29 cellular contexts compared by ENCODE assay signal in genomic region chr1:173946380-173946921, GRCh38. TPM values are rescaled to one million over a fixed set of nuclear protein-coding genes. Genes with fewer than 3 reads are reported as not detected.
DNase-seq lines count a peak whose midpoint lies in the region; ATAC-seq and TF ChIP-seq lines count a peak whose summit lies in the region.
"Had no signal": no experiment of that assay in that cellular context is flagged by ENCODE, and none has a peak within 500 bp of the region (broad histone marks: within the 10 kb centered on the region; RNA-seq: fewer than 3 reads in every experiment).

No MANE protein-coding gene starts in this region.

- no peaks in the 10 kb centered on the region for H4K20me1 ChIP-seq in PC-3 (ENCODE audit: low read length)
- no peaks in the 10 kb centered on the region for H4K20me1 ChIP-seq in mammary epithelial cell (ENCODE audit: insufficient read depth, low read length)

- H3K4me3 Mint-ChIP-seq in activated CD4-positive, alpha-beta memory T cell treated with anti-CD3 and anti-CD28 coated beads for 36 hours, result no peak overlapping the region
- no peak overlapping the region for H3K4me3 Mint-ChIP-seq in activated CD4-positive, alpha-beta memory T cell treated with anti-CD3 and anti-CD28 coated beads, Interleukin-2, amount 10 ng/mL, durations not matched to agents 7 days and 5 days
- H3K4me3 Mint-ChIP-seq in activated T-helper 1 cell treated with anti-CD3 and anti-CD28 coated beads, Interleukin-12 subunit alpha, Interleukin-12 subunit beta, Interleukin-2, Interleukin-4 antibody, amounts not matched to agents 30 ng/mL and 10 ng/mL and 1 ng/mL, durations not matched to agents 14 hours and 24 hours and 36 hours, result no peak overlapping the region
- H3K4me3 Mint-ChIP-seq: activated B cell treated with CpG ODN at 0.5 μM for 24 hours; brain; CD4-positive, CD25-positive, alpha-beta regulatory T cell; neural progenitor cell had no signal

- no peaks in the 10 kb centered on the region for H3K9me2 ChIP-seq in PC-3 (replicated peaks; ENCODE audit: low read length)

- H3K9me3 ChIP-seq in PC-3 (ENCODE audit: low read length), result no peaks in the 10 kb centered on the region
- no peaks in the 10 kb centered on the region for H3K9me3 ChIP-seq in mammary epithelial cell (replicated peaks; ENCODE audit: insufficient read depth, low read length)
- H3K9me3 ChIP-seq: adrenal gland, heart left ventricle had no signal

- H3K36me3 ChIP-seq in PC-3 (ENCODE audit: low read depth, low read length) (peaks cover 17% of the 10 kb centered on the region), mammary epithelial cell (ENCODE audit: insufficient read depth, low read length) (peaks cover 32% of the 10 kb centered on the region)

- H3K27me3 ChIP-seq in PC-3 (ENCODE audit: low read length) (no peaks in the 10 kb centered on the region), mammary epithelial cell (ENCODE audit: insufficient read depth, low read length) (no peaks in the 10 kb centered on the region)
- H3K27me3 ChIP-seq: adrenal gland, heart left ventricle, neural progenitor cell had no signal

- H3K4me2 ChIP-seq in PC-3 (ENCODE audit: low read length) (no peak overlapping the region), mammary epithelial cell (ENCODE audit: insufficient read depth, low read depth, low read length) (no peak overlapping the region)
- H3K4me2 ChIP-seq: neural progenitor cell, PC-9 had no signal

- no peaks in the 10 kb centered on the region for H3K9me3 Mint-ChIP-seq in activated CD4-positive, alpha-beta memory T cell treated with anti-CD3 and anti-CD28 coated beads for 36 hours
- no peaks in the 10 kb centered on the region for H3K9me3 Mint-ChIP-seq in activated CD4-positive, alpha-beta memory T cell treated with anti-CD3 and anti-CD28 coated beads, Interleukin-2, amount 10 ng/mL, durations not matched to agents 7 days and 5 days
- no peaks in the 10 kb centered on the region for H3K9me3 Mint-ChIP-seq in activated T-helper 1 cell treated with anti-CD3 and anti-CD28 coated beads, Interleukin-12 subunit alpha, Interleukin-12 subunit beta, Interleukin-2, Interleukin-4 antibody, amounts not matched to agents 30 ng/mL and 10 ng/mL and 1 ng/mL, durations not matched to agents 14 hours and 24 hours and 36 hours
- H3K9me3 Mint-ChIP-seq: activated B cell treated with CpG ODN at 0.5 μM for 24 hours; brain; CD4-positive, CD25-positive, alpha-beta regulatory T cell; neural progenitor cell had no signal

- no peak overlapping the region for H3K4me3 ChIP-seq in PC-3 (ENCODE audit: low read length)
- no peak overlapping the region for H3K4me3 ChIP-seq in mammary epithelial cell (replicated peaks in 1 of 3; ENCODE audit: insufficient read depth in 1 of 3, low read depth in 2 of 3, low read length in 3 of 3)
- H3K4me3 ChIP-seq: adrenal gland, GM23248, heart left ventricle, neural progenitor cell, PC-9 had no signal

- H3K4me1 ChIP-seq in PC-3 (ENCODE audit: insufficient read depth, low read length) (no peaks in the 10 kb centered on the region), mammary epithelial cell (ENCODE audit: insufficient read depth, low read length) (peaks cover 7% of the 10 kb centered on the region)
- H3K4me1 ChIP-seq: adrenal gland, heart left ventricle, neural progenitor cell had no signal

- CTCF ChIA-PET in activated CD4-positive, alpha-beta memory T cell treated with anti-CD3 and anti-CD28 coated beads for 36 hours (lab: Charles Lee), result no interaction called here
- CTCF ChIA-PET in activated CD4-positive, alpha-beta memory T cell treated with anti-CD3 and anti-CD28 coated beads, Interleukin-2, amount 10 ng/mL, durations not matched to agents 7 days and 5 days (lab: Charles Lee), result no interaction called here
- CTCF ChIA-PET in PC-3 (lab: Charles Lee) (no interaction called here), mammary epithelial cell (lab: Charles Lee; ENCODE audit: low non-redundant PET) (interaction anchor here (0.6 kb wide), 2 partner anchors 11 to 271 kb away, joined by 3 to 6 read pairs; no protein-coding TSS in a partner anchor)

- no peaks in the 10 kb centered on the region for H3F3A ChIP-seq in PC-3 (ENCODE audit: low read length, unreplicated experiment)

- H3K27ac ChIP-seq in PC-3 (ENCODE audit: low read length) (no peak overlapping the region), mammary epithelial cell (ENCODE audit: insufficient read depth, low read depth, low read length) (peak overlapping the region; percentile 25)
- H3K27ac ChIP-seq: adrenal gland, GM23248, heart left ventricle, neural progenitor cell, PC-9 had no signal

- no peaks in the 10 kb centered on the region for H3K27me3 Mint-ChIP-seq in activated CD4-positive, alpha-beta memory T cell treated with anti-CD3 and anti-CD28 coated beads for 36 hours
- no peaks in the 10 kb centered on the region for H3K27me3 Mint-ChIP-seq in activated CD4-positive, alpha-beta memory T cell treated with anti-CD3 and anti-CD28 coated beads, Interleukin-2, amount 10 ng/mL, durations not matched to agents 7 days and 5 days
- H3K27me3 Mint-ChIP-seq in activated T-helper 1 cell treated with anti-CD3 and anti-CD28 coated beads, Interleukin-12 subunit alpha, Interleukin-12 subunit beta, Interleukin-2, Interleukin-4 antibody, amounts not matched to agents 30 ng/mL and 10 ng/mL and 1 ng/mL, durations not matched to agents 14 hours and 24 hours and 36 hours (ENCODE audit: insufficient read depth), result no peaks in the 10 kb centered on the region
- H3K27me3 Mint-ChIP-seq: activated B cell treated with CpG ODN at 0.5 μM for 24 hours; brain; CD4-positive, CD25-positive, alpha-beta regulatory T cell had no signal

- dilution Hi-C loops in mammary epithelial cell (cut with HindIII; ENCODE audit: low sequenced_read_pairs), result no loop called here

- BruUV-seq in PC-3 (replicated peaks; lab: Mats Ljungman, UMichigan), result no TSS peak
- no TSS peak for BruUV-seq in mammary epithelial cell (replicated peaks; lab: Mats Ljungman, UMichigan)

- intact Hi-C loops in activated CD4-positive, alpha-beta memory T cell treated with anti-CD3 and anti-CD28 coated beads for 36 hours (cut with micrococcal nuclease), result no loop called here
- intact Hi-C loops in PC-3 (cut with micrococcal nuclease) (no loop called here), mammary epithelial cell (cut with micrococcal nuclease) (loop anchor here (2.0 kb wide), 1 partner anchor 78 kb away; the partner anchor contains the start of gene ZBTB37)
- intact Hi-C loops in activated T-helper 1 cell treated with anti-CD3 and anti-CD28 coated beads, Interleukin-12 subunit alpha, Interleukin-12 subunit beta, Interleukin-2, Interleukin-4 antibody, amounts not matched to agents 30 ng/mL and 10 ng/mL and 1 ng/mL, durations not matched to agents 14 hours and 24 hours and 36 hours (cut with micrococcal nuclease), result loop anchor here (5.0 kb wide), 1 partner anchor 79 kb away; the partner anchor contains the start of genes GAS5 and ZBTB37

- H3K79me2 ChIP-seq in PC-3 (ENCODE audit: low read length) (no peaks in the 10 kb centered on the region), mammary epithelial cell (ENCODE audit: insufficient read depth, low read length) (no peaks in the 10 kb centered on the region)

- no peak for TF ChIP-seq CTCF in PC-3 (conservative IDR thresholded peaks at IDR 0.05; ENCODE audit: low read depth, low read length)
- TF ChIP-seq CTCF in mammary epithelial cell (conservative IDR thresholded peaks at IDR 0.05 in 1 of 2, IDR thresholded peaks at IDR 0.05 in 1 of 2; ENCODE audit: extremely low read depth in 1 of 2, insufficient read depth in 1 of 2, low read depth in 1 of 2, low read length in 2 of 2), result no peak

- 73% methylated on average over 4 of the region's 4 CpGs for WGBS in mammary epithelial cell (ENCODE audit: low coverage, missing lambda C conversion rate)

- no peak overlapping the region for H2AFZ ChIP-seq in PC-3 (ENCODE audit: low read length)
- no peak overlapping the region for H2AFZ ChIP-seq in mammary epithelial cell (ENCODE audit: low read depth, low read length)
- H2AFZ ChIP-seq: GM23248, neural progenitor cell, PC-9 had no signal

- H3K9ac ChIP-seq in PC-3 (ENCODE audit: low read length) (no peak overlapping the region), mammary epithelial cell (ENCODE audit: insufficient read depth, low read length) (no peak overlapping the region)
- H3K9ac ChIP-seq: GM23248, neural progenitor cell had no signal

- H3K4me1 Mint-ChIP-seq in activated CD4-positive, alpha-beta memory T cell treated with anti-CD3 and anti-CD28 coated beads for 36 hours (ENCODE audit: low read depth), result no peaks in the 10 kb centered on the region
- no peaks in the 10 kb centered on the region for H3K4me1 Mint-ChIP-seq in activated CD4-positive, alpha-beta memory T cell treated with anti-CD3 and anti-CD28 coated beads, Interleukin-2, amount 10 ng/mL, durations not matched to agents 7 days and 5 days
- H3K4me1 Mint-ChIP-seq in activated T-helper 1 cell treated with anti-CD3 and anti-CD28 coated beads, Interleukin-12 subunit alpha, Interleukin-12 subunit beta, Interleukin-2, Interleukin-4 antibody, amounts not matched to agents 30 ng/mL and 10 ng/mL and 1 ng/mL, durations not matched to agents 14 hours and 24 hours and 36 hours (ENCODE audit: low read depth), result no peaks in the 10 kb centered on the region
- H3K4me1 Mint-ChIP-seq: activated B cell treated with CpG ODN at 0.5 μM for 24 hours; brain; CD4-positive, CD25-positive, alpha-beta regulatory T cell; neural progenitor cell had no signal

- H3K27ac Mint-ChIP-seq in activated CD4-positive, alpha-beta memory T cell treated with anti-CD3 and anti-CD28 coated beads for 36 hours, result peak overlapping the region; percentile 8
- no peak overlapping the region for H3K27ac Mint-ChIP-seq in activated CD4-positive, alpha-beta memory T cell treated with anti-CD3 and anti-CD28 coated beads, Interleukin-2, amount 10 ng/mL, durations not matched to agents 7 days and 5 days
- no peak overlapping the region for H3K27ac Mint-ChIP-seq in activated T-helper 1 cell treated with anti-CD3 and anti-CD28 coated beads, Interleukin-12 subunit alpha, Interleukin-12 subunit beta, Interleukin-2, Interleukin-4 antibody, amounts not matched to agents 30 ng/mL and 10 ng/mL and 1 ng/mL, durations not matched to agents 14 hours and 24 hours and 36 hours
- H3K27ac Mint-ChIP-seq: neural progenitor cell had no signal

- no peak for DNase-seq in activated CD4-positive, alpha-beta memory T cell treated with anti-CD3 and anti-CD28 coated beads for 36 hours
- DNase-seq in activated CD4-positive, alpha-beta memory T cell treated with anti-CD3 and anti-CD28 coated beads, Interleukin-2, amount 10 ng/mL, durations not matched to agents 7 days and 5 days, result no peak
- DNase-seq in PC-3 (no peak), mammary epithelial cell (peak; percentile 79), renal cortical epithelial cell (ENCODE audit: low read depth) (peak; percentile 25), hippocampal formation (lab: John Stamatoyannopoulos, UW) (no peak)
- DNase-seq in stimulated activated CD8-positive, alpha-beta memory T cell treated with anti-CD3 and anti-CD28 coated beads, Interleukin-4, amount 100 ng/mL, for 48 hours, result no peak
- DNase-seq in activated T-helper 1 cell treated with anti-CD3 and anti-CD28 coated beads, Interleukin-12 subunit alpha, Interleukin-12 subunit beta, Interleukin-2, Interleukin-4 antibody, amounts not matched to agents 30 ng/mL and 10 ng/mL and 1 ng/mL, durations not matched to agents 14 hours and 24 hours and 36 hours (ENCODE audit: low spot score), result no peak
- DNase-seq: 8988T; activated B cell treated with CpG ODN at 0.5 μM for 24 hours; activated CD8-positive, alpha-beta memory T cell treated with anti-CD3 and anti-CD28 coated beads, Interleukin-2, amount 50 U/mL, for 48 hours; activated gamma-delta T cell treated with Interleukin-2 at 50 U/mL for 16 hours; CD4-positive, CD25-positive, alpha-beta regulatory T cell; effector CD4-positive, alpha-beta T cell; GM23248; heart left ventricle; left colon; NCI-H1105 treated with DMSO at 0.1 percent for 48 hours; NCI-H1930; NCI-H524 treated with DMSO at 0.1 percent for 48 hours; PC-9; right cardiac atrium; SHP77; stimulated activated CD4-positive, alpha-beta T cell treated with anti-CD3 and anti-CD28 coated beads, Interleukin-2, amount 100 ng/mL, for 48 hours had no signal

- POLR2A ChIA-PET in activated CD4-positive, alpha-beta memory T cell treated with anti-CD3 and anti-CD28 coated beads for 36 hours (lab: Charles Lee), result interaction anchor here (1.0 kb wide), 1 partner anchor 11 kb away, joined by 3 read pairs; no protein-coding TSS in a partner anchor
- POLR2A ChIA-PET in activated CD4-positive, alpha-beta memory T cell treated with anti-CD3 and anti-CD28 coated beads, Interleukin-2, amount 10 ng/mL, durations not matched to agents 7 days and 5 days (lab: Charles Lee), result interaction anchor here (0.7 kb wide), 1 partner anchor 201 kb away, joined by 4 read pairs; no protein-coding TSS in a partner anchor
- POLR2A ChIA-PET in PC-3 (lab: Charles Lee; ENCODE audit: unreplicated experiment), result no interaction called here

- ATAC-seq in PC-3, result peak; percentile 40; the same call in 1 of the 2 replicates
- ATAC-seq: heart left ventricle, left colon, right cardiac atrium had no signal

- H3K36me3 Mint-ChIP-seq in activated CD4-positive, alpha-beta memory T cell treated with anti-CD3 and anti-CD28 coated beads for 36 hours, result peaks cover 29% of the 10 kb centered on the region
- peaks cover 55% of the 10 kb centered on the region for H3K36me3 Mint-ChIP-seq in activated CD4-positive, alpha-beta memory T cell treated with anti-CD3 and anti-CD28 coated beads, Interleukin-2, amount 10 ng/mL, durations not matched to agents 7 days and 5 days (ENCODE audit: low read depth)
- H3K36me3 Mint-ChIP-seq in activated T-helper 1 cell treated with anti-CD3 and anti-CD28 coated beads, Interleukin-12 subunit alpha, Interleukin-12 subunit beta, Interleukin-2, Interleukin-4 antibody, amounts not matched to agents 30 ng/mL and 10 ng/mL and 1 ng/mL, durations not matched to agents 14 hours and 24 hours and 36 hours (ENCODE audit: low read depth), result peaks cover 44% of the 10 kb centered on the region

- in situ Hi-C loops in mammary epithelial cell (cut with MboI; ENCODE audit: low sequenced_read_pairs in 2 of 2), result no loop called here

RNA-seq across cellular contexts. Expression of gene SERPINC1, which starts 29.3 kb away (rescaled TPM):
- not detected for total RNA-seq in activated CD4-positive, alpha-beta memory T cell treated with anti-CD3 and anti-CD28 coated beads for 36 hours
- under 1 TPM in 1 of 2 experiments, not detected in 1; 0.23 TPM for total RNA-seq in activated CD4-positive, alpha-beta memory T cell treated with anti-CD3 and anti-CD28 coated beads, Interleukin-2, amount 10 ng/mL, durations not matched to agents 7 days and 5 days
- total RNA-seq in PC-3 (2014; rRNA removed) (not detected in 2 replicates), mammary epithelial cell (under 1 TPM in 1 of 2 donors, not detected in 1; 0.17 TPM), renal cortical epithelial cell (0.35 TPM in 1 of 2 replicates, not detected in the other)
- 0.09 TPM for polyA plus RNA-seq in mammary epithelial cell
- polyA minus RNA-seq in mammary epithelial cell, result not detected
- 0.26 TPM in 1 of 2 replicates, not detected in the other for total RNA-seq in activated T-helper 1 cell treated with anti-CD3 and anti-CD28 coated beads, Interleukin-12 subunit alpha, Interleukin-12 subunit beta, Interleukin-2, Interleukin-4 antibody, amounts not matched to agents 30 ng/mL and 10 ng/mL and 1 ng/mL, durations not matched to agents 14 hours and 24 hours and 36 hours
- total RNA-seq: CD4-positive, CD25-positive, alpha-beta regulatory T cell; epithelial cell of proximal tubule; fibroblast of villous mesenchyme; GM23248 had no signal
- polyA plus RNA-seq: CD4-positive, CD25-positive, alpha-beta regulatory T cell; GM23248 had no signal

Comparison
In these comparisons a context has a peak if more than half of its experiments do, and no peak if none do; other contexts are left out.
1. DNase-seq: peak in mammary epithelial cell (single experiment) and renal cortical epithelial cell (single experiment); none in activated CD4-positive, alpha-beta memory T cell treated with anti-CD3 and anti-CD28 coated beads for 36 hours (single experiment), activated CD4-positive, alpha-beta memory T cell treated with anti-CD3 and anti-CD28 coated beads, Interleukin-2, amount 10 ng/mL, durations not matched to agents 7 days and 5 days (single experiment), PC-3 (single experiment), hippocampal formation (0 of 2), stimulated activated CD8-positive, alpha-beta memory T cell treated with anti-CD3 and anti-CD28 coated beads, Interleukin-4, amount 100 ng/mL, for 48 hours (single experiment) and activated T-helper 1 cell treated with anti-CD3 and anti-CD28 coated beads, Interleukin-12 subunit alpha, Interleukin-12 subunit beta, Interleukin-2, Interleukin-4 antibody, amounts not matched to agents 30 ng/mL and 10 ng/mL and 1 ng/mL, durations not matched to agents 14 hours and 24 hours and 36 hours (single experiment).
2. intact Hi-C loops: an anchor here in mammary epithelial cell (2.0 kb wide) and activated T-helper 1 cell treated with anti-CD3 and anti-CD28 coated beads, Interleukin-12 subunit alpha, Interleukin-12 subunit beta, Interleukin-2, Interleukin-4 antibody, amounts not matched to agents 30 ng/mL and 10 ng/mL and 1 ng/mL, durations not matched to agents 14 hours and 24 hours and 36 hours (5.0 kb wide); none called in activated CD4-positive, alpha-beta memory T cell treated with anti-CD3 and anti-CD28 coated beads for 36 hours and PC-3.